In genomic region chr7:26937306-26937705, GRCh38 we compare ENCODE assay signal across 15 cellular contexts.
DNase-seq lines count a peak whose midpoint lies in the region; ATAC-seq, FAIRE-seq and TF ChIP-seq lines count a peak whose summit lies in the region.
"Had no signal": no experiment of that assay in that cellular context is flagged by ENCODE, and none has a peak within 500 bp of the region (broad histone marks: within the 10 kb centered on the region; RNA-seq: fewer than 3 reads in every experiment).

No MANE protein-coding gene starts in this region.

- peak overlapping the region; percentile 52 for H3K4me2 ChIP-seq in A549
- H3K4me2 ChIP-seq: BLaER1 treated with 17β-estradiol and CSF1 and Interleukin-3, amounts not matched to agents 10 nM and 100 nM had no signal

- H3K4me1 ChIP-seq in A549 = peaks cover 18% of the 10 kb centered on the region
- H3K4me1 ChIP-seq: BLaER1 treated with 17β-estradiol and CSF1 and Interleukin-3, amounts not matched to agents 10 nM and 100 nM had no signal

- TF ChIP-seq EP300 in A549 (IDR thresholded peaks at IDR 0.05) = no peak

- POLR2A ChIA-PET in A549 (lab: Yijun Ruan, JAX) = no interaction called here
- POLR2A ChIA-PET in BJ (lab: Charles Lee) = no interaction called here

- FAIRE-seq in A549 (lab: Jason Lieb, UNC) = no peak
- FAIRE-seq in GM12891 (lab: Jason Lieb, UNC) = no peak

- no peak for DNase-seq in A549 (ENCODE audit: low read depth in 1 of 2, low spot score in 1 of 2)
- peak; percentile 42 for DNase-seq in BJ (ENCODE audit: low read depth)
- DNase-seq in HCEC 1CT = peak; percentile 64
- DNase-seq in fibroblast of mammary gland (ENCODE audit: low read depth) = peak; percentile 72
- no peak for DNase-seq in GM12891 (ENCODE audit: insufficient read length, low spot score)
- no peak for DNase-seq in COLO829 (ENCODE audit: low spot score)
- no peak for DNase-seq in HT-29 (ENCODE audit: low spot score)
- DNase-seq in NCI-H2107 treated with DMSO at 0.1 percent for 48 hours (lab: John Stamatoyannopoulos, UW; ENCODE audit: unreplicated experiment) = no peak
- DNase-seq: Calu3; CD4-positive, CD25-positive, alpha-beta regulatory T cell; DMS 273 treated with DMSO at 0.1 percent for 48 hours; KG1 had no signal

- CTCF ChIA-PET in A549 (lab: Yijun Ruan, JAX) (no interaction called here), BJ (lab: Yijun Ruan, JAX) (no interaction called here)

- H3K36me3 ChIP-seq in BJ (ENCODE audit: control insufficient read depth, insufficient read depth, low read length) = no peaks in the 10 kb centered on the region
- H3K36me3 ChIP-seq: BLaER1 treated with 17β-estradiol and CSF1 and Interleukin-3, amounts not matched to agents 10 nM and 100 nM had no signal

- no peak for ATAC-seq in A549

- TF ChIP-seq POLR2A in A549 (IDR thresholded peaks at IDR 0.05; ENCODE audit: low read length) = no peak
- no peak for TF ChIP-seq POLR2A in GM12891 (IDR thresholded peaks at IDR 0.05; ENCODE audit: low read depth, low read length)

- TF ChIP-seq CTCF in A549 (IDR thresholded peaks at IDR 0.05) = no peak
- no peak for TF ChIP-seq CTCF in BJ (IDR thresholded peaks at IDR 0.05; ENCODE audit: insufficient read depth, low read depth, low read length)
- no peak for TF ChIP-seq CTCF in fibroblast of mammary gland (conservative IDR thresholded peaks at IDR 0.05; ENCODE audit: control insufficient read depth, insufficient read depth, low read depth, low read length)

- H3K4me3 ChIP-seq in A549 (no peak overlapping the region), BJ (ENCODE audit: low read depth, low read length) (no peak overlapping the region), fibroblast of mammary gland (ENCODE audit: control insufficient read depth, low read depth, low read length) (no peak overlapping the region)
- H3K4me3 ChIP-seq: BLaER1 treated with 17β-estradiol and CSF1 and Interleukin-3, amounts not matched to agents 10 nM and 100 nM had no signal

- no peak overlapping the region for H3K27ac ChIP-seq in A549
- H3K27ac ChIP-seq: 22Rv1; BLaER1 treated with 17β-estradiol and CSF1 and Interleukin-3, amounts not matched to agents 10 nM and 100 nM; HL-60 had no signal

- no peak for TF ChIP-seq RAD21 in A549 (conservative IDR thresholded peaks at IDR 0.05 in 1 of 2, IDR thresholded peaks at IDR 0.05 in 1 of 2)

- H3K9me3 ChIP-seq in A549 = no peaks in the 10 kb centered on the region

- H3K27me3 ChIP-seq in BJ (ENCODE audit: control insufficient read depth, insufficient read depth, low read length) = no peaks in the 10 kb centered on the region
- H3K27me3 ChIP-seq: BLaER1 treated with 17β-estradiol and CSF1 and Interleukin-3, amounts not matched to agents 10 nM and 100 nM had no signal

TF ChIP-seq in A549, 52 proteins besides CTCF, POLR2A, EP300 and RAD21 (continues in another document):
- TF ChIP-seq PBX3 (IDR thresholded peaks at IDR 0.05) = no peak
- no peak for TF ChIP-seq ELK1 (IDR thresholded peaks at IDR 0.05; ENCODE audit: low read depth, low read length)
- no peak for TF ChIP-seq CHD2 (IDR thresholded peaks at IDR 0.05; ENCODE audit: low read length, partially characterized antibody)
- no peak for TF ChIP-seq RARB (CRISPR knock-in tag; IDR thresholded peaks at IDR 0.05)
- TF ChIP-seq BCL3 (IDR thresholded peaks at IDR 0.05) = no peak
- no peak for TF ChIP-seq HES2 (IDR thresholded peaks at IDR 0.05)
- TF ChIP-seq NPAS2 (CRISPR knock-in tag; IDR thresholded peaks at IDR 0.05; ENCODE audit: borderline replicate concordance) = no peak
- no peak for TF ChIP-seq HOXA7 (CRISPR knock-in tag; IDR thresholded peaks at IDR 0.05)
- no peak for TF ChIP-seq HOXB13 (CRISPR knock-in tag; IDR thresholded peaks at IDR 0.05; ENCODE audit: low read depth)
- TF ChIP-seq MYC (IDR thresholded peaks at IDR 0.05; ENCODE audit: borderline replicate concordance, low read length) = no peak
- no peak for TF ChIP-seq GATA3 (IDR thresholded peaks at IDR 0.05; ENCODE audit: borderline replicate concordance)

TF ChIP-seq in GM12891, 5 proteins besides CTCF, POLR2A, EP300 and RAD21:
- TF ChIP-seq SPI1 (IDR thresholded peaks at IDR 0.05; ENCODE audit: low read depth, low read length) (no peak), POU2F2 (IDR thresholded peaks at IDR 0.05; ENCODE audit: low read depth, low read length) (no peak), PAX5 (IDR thresholded peaks at IDR 0.05; ENCODE audit: insufficient read depth, low read length, severe bottlenecking) (no peak), POLR2AphosphoS5 (IDR thresholded peaks at IDR 0.05; ENCODE audit: low read depth, low read length) (no peak), TAF1 (IDR thresholded peaks at IDR 0.05; ENCODE audit: low read depth, low read length) (no peak)
TF ChIP-seq in GM12891: peak in this region for 0.

Comparison
In these comparisons a context has a peak if more than half of its experiments do, and no peak if none do; other contexts are left out.
1. DNase-seq: peak in BJ (single experiment), HCEC 1CT (single experiment) and fibroblast of mammary gland (single experiment); none in A549 (0 of 2), GM12891 (single experiment), COLO829 (single experiment), HT-29 (single experiment) and NCI-H2107 treated with DMSO at 0.1 percent for 48 hours (single experiment).